Comparison of ENCODE assay signal across 30 cellular contexts in genomic region chr12:1471224-1471623, GRCh38.
"Had no signal": no experiment of that assay in that cellular context is flagged by ENCODE, and none has a peak within 500 bp of the region (broad histone marks: within the 10 kb centered on the region; RNA-seq: fewer than 3 reads in every experiment).

No MANE protein-coding gene starts in this region.

- H3K4me1 ChIP-seq: body of pancreas, uterus had no signal

- FAIRE-seq: islet of Langerhans, pancreas had no signal

- H3K4me1 Mint-ChIP-seq: activated CD4-positive, alpha-beta T cell treated with anti-CD3 and anti-CD28 coated beads, Interleukin-2, amount 10 ng/mL, durations not matched to agents 7 days and 5 days; activated naive CD4-positive, alpha-beta T cell treated with anti-CD3 and anti-CD28 coated beads, Interleukin-2, amount 10 ng/mL, durations not matched to agents 7 days and 5 days had no signal

- H3K9me3 ChIP-seq: body of pancreas, colonic mucosa, esophagus muscularis mucosa, gastrocnemius medialis, pancreas, psoas muscle, transverse colon, uterus had no signal

- DNase-seq: activated CD4-positive, alpha-beta T cell treated with anti-CD3 and anti-CD28 coated beads, Interleukin-2, amount 10 ng/mL, durations not matched to agents 7 days and 5 days; activated CD8-positive, alpha-beta memory T cell treated with anti-CD3 and anti-CD28 coated beads, Interleukin-2, amount 10 ng/mL, durations not matched to agents 7 days and 5 days; activated CD8-positive, alpha-beta T cell treated with anti-CD3 and anti-CD28 coated beads for 36 hours; activated effector memory CD4-positive, alpha-beta T cell treated with anti-CD3 and anti-CD28 coated beads, Interleukin-2, amount 50 U/mL, for 16 hours; activated naive CD4-positive, alpha-beta T cell treated with anti-CD3 and anti-CD28 coated beads, Interleukin-2, amount 10 ng/mL, durations not matched to agents 7 days and 5 days; activated T-cell treated with anti-CD3 and anti-CD28 coated beads for 4 hours; amygdala; body of pancreas; central memory CD4-positive, alpha-beta T cell; colonic mucosa; dorsolateral prefrontal cortex; gastrocnemius medialis; hippocampal formation; left ventricle myocardium superior; mammary epithelial cell; naive thymus-derived CD8-positive, alpha-beta T cell; pancreas; psoas muscle; right cardiac atrium; stimulated activated CD4-positive, alpha-beta T cell treated with anti-CD3 and anti-CD28 coated beads, Interleukin-12 subunit alpha, Interleukin-12 subunit beta, amount 100 ng/mL, for 4 hours; stimulated activated CD4-positive, alpha-beta T cell treated with anti-CD3 and anti-CD28 coated beads, Interleukin-1b, Interleukin-23, amount 100 ng/mL, for 48 hours; stimulated activated naive CD8-positive, alpha-beta T cell treated with anti-CD3 and anti-CD28 coated beads, Interleukin-15, amount 100 ng/mL, for 72 hours; T-helper 2 cell; transverse colon; uterus had no signal

- H3K27me3 ChIP-seq: body of pancreas, colonic mucosa, dorsolateral prefrontal cortex, esophagus muscularis mucosa, gastrocnemius medialis, pancreas, transverse colon, uterus had no signal

- H3K4me3 ChIP-seq: body of pancreas, colonic mucosa, dorsolateral prefrontal cortex, esophagus muscularis mucosa, gastrocnemius medialis, pancreas, psoas muscle, transverse colon, uterus had no signal

- H3K9me3 Mint-ChIP-seq: activated CD4-positive, alpha-beta T cell treated with anti-CD3 and anti-CD28 coated beads, Interleukin-2, amount 10 ng/mL, durations not matched to agents 7 days and 5 days; activated CD8-positive, alpha-beta T cell treated with anti-CD3 and anti-CD28 coated beads for 36 hours; activated naive CD4-positive, alpha-beta T cell treated with anti-CD3 and anti-CD28 coated beads, Interleukin-2, amount 10 ng/mL, durations not matched to agents 7 days and 5 days; mesothelial cell of epicardium; naive thymus-derived CD8-positive, alpha-beta T cell; stimulated activated naive CD8-positive, alpha-beta T cell treated with anti-CD3 and anti-CD28 coated beads, Interleukin-15, amount 100 ng/mL, for 72 hours had no signal

- H3K36me3 Mint-ChIP-seq: activated naive CD4-positive, alpha-beta T cell treated with anti-CD3 and anti-CD28 coated beads, Interleukin-2, amount 10 ng/mL, durations not matched to agents 7 days and 5 days had no signal

- H3K27ac ChIP-seq: body of pancreas, colonic mucosa, dorsolateral prefrontal cortex, esophagus muscularis mucosa, gastrocnemius medialis, pancreas, psoas muscle, transverse colon, uterus, VCaP had no signal

- H3K36me3 ChIP-seq: colonic mucosa, esophagus muscularis mucosa, gastrocnemius medialis, pancreas, transverse colon, uterus had no signal

- H3K27ac Mint-ChIP-seq: activated CD4-positive, alpha-beta T cell treated with anti-CD3 and anti-CD28 coated beads, Interleukin-2, amount 10 ng/mL, durations not matched to agents 7 days and 5 days; activated CD8-positive, alpha-beta memory T cell treated with anti-CD3 and anti-CD28 coated beads, Interleukin-2, amount 10 ng/mL, durations not matched to agents 7 days and 5 days; activated CD8-positive, alpha-beta T cell treated with anti-CD3 and anti-CD28 coated beads for 36 hours; activated naive CD4-positive, alpha-beta T cell treated with anti-CD3 and anti-CD28 coated beads, Interleukin-2, amount 10 ng/mL, durations not matched to agents 7 days and 5 days; mesothelial cell of epicardium; stimulated activated naive CD8-positive, alpha-beta T cell treated with anti-CD3 and anti-CD28 coated beads, Interleukin-15, amount 100 ng/mL, for 72 hours had no signal

- H3K4me3 Mint-ChIP-seq: activated CD4-positive, alpha-beta T cell treated with anti-CD3 and anti-CD28 coated beads, Interleukin-2, amount 10 ng/mL, durations not matched to agents 7 days and 5 days; activated CD8-positive, alpha-beta memory T cell treated with anti-CD3 and anti-CD28 coated beads, Interleukin-2, amount 10 ng/mL, durations not matched to agents 7 days and 5 days; activated CD8-positive, alpha-beta T cell treated with anti-CD3 and anti-CD28 coated beads for 36 hours; activated naive CD4-positive, alpha-beta T cell treated with anti-CD3 and anti-CD28 coated beads, Interleukin-2, amount 10 ng/mL, durations not matched to agents 7 days and 5 days; mesothelial cell of epicardium; naive thymus-derived CD8-positive, alpha-beta T cell; stimulated activated naive CD8-positive, alpha-beta T cell treated with anti-CD3 and anti-CD28 coated beads, Interleukin-15, amount 100 ng/mL, for 72 hours had no signal

- ATAC-seq: activated CD4-positive, CD25-positive, alpha-beta regulatory T cell treated with anti-CD3 and anti-CD28 coated beads, Interleukin-2, amount 50 U/mL, for 24 hours; activated CD8-positive, alpha-beta memory T cell treated with anti-CD3 and anti-CD28 coated beads, Interleukin-2, amount 10 ng/mL, durations not matched to agents 7 days and 5 days; activated CD8-positive, alpha-beta T cell treated with anti-CD3 and anti-CD28 coated beads for 36 hours; body of pancreas; gastrocnemius medialis; left ventricle myocardium superior; naive thymus-derived CD8-positive, alpha-beta T cell; pancreas; psoas muscle; right cardiac atrium; stimulated activated naive CD8-positive, alpha-beta T cell treated with anti-CD3 and anti-CD28 coated beads, Interleukin-15, amount 100 ng/mL, for 72 hours had no signal

- H3K27me3 Mint-ChIP-seq: activated CD4-positive, alpha-beta T cell treated with anti-CD3 and anti-CD28 coated beads, Interleukin-2, amount 10 ng/mL, durations not matched to agents 7 days and 5 days; activated CD8-positive, alpha-beta memory T cell treated with anti-CD3 and anti-CD28 coated beads, Interleukin-2, amount 10 ng/mL, durations not matched to agents 7 days and 5 days; activated CD8-positive, alpha-beta T cell treated with anti-CD3 and anti-CD28 coated beads for 36 hours; naive thymus-derived CD8-positive, alpha-beta T cell; stimulated activated naive CD8-positive, alpha-beta T cell treated with anti-CD3 and anti-CD28 coated beads, Interleukin-15, amount 100 ng/mL, for 72 hours had no signal
